ENCODE assay signal across 31 cellular contexts in the genomic region with DNA sequence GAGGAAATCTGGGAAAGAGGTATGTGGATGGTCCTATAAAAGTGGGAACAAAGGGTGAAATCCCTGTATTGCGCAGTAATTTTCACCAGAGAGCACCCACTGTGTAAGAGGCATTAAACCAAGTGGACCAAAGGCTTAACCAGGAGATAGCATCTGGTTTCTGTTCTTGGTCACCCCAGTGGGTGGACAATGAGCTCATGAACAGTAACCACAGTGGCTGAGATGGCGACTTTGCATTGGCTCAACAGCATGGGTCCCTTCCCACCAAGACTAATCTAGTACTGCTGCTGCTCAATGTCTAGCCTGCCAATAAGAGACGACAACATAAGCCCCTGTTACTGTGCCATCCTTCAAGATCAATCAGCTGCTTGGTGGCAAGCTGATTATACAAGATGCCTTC. TPM values are rescaled to one million over a fixed set of nuclear protein-coding genes. Genes with fewer than 3 reads are reported as not detected.
"Had no signal": no experiment of that assay in that cellular context is flagged by ENCODE, and none has a peak within 500 bp of the region (broad histone marks: within the 10 kb centered on the region; RNA-seq: fewer than 3 reads in every experiment).

No MANE protein-coding gene starts in this region.

- H3K4me1 Mint-ChIP-seq: naive B cell; natural killer cell; nephron progenitor cell; neural progenitor cell; stimulated activated naive B cell treated with anti-CD40 and anti-IgM and Interleukin-4, amounts not matched to agents 10 μg/mL and 1 μg/mL and 100 μg/mL, for 72 hours had no signal

- H3K27ac Mint-ChIP-seq: natural killer cell; nephron progenitor cell; neural progenitor cell; stimulated activated naive B cell treated with anti-CD40 and anti-IgM and Interleukin-4, amounts not matched to agents 10 μg/mL and 1 μg/mL and 100 μg/mL, for 72 hours had no signal

- H3K36me3 ChIP-seq: left lung, lower lobe of right lung, neural progenitor cell, neutrophil, right lobe of liver, stomach, thyroid gland, transverse colon, upper lobe of left lung, vagina had no signal

- H3K36me3 Mint-ChIP-seq: naive B cell; natural killer cell; neural progenitor cell; stimulated activated naive B cell treated with anti-CD40 and anti-IgM and Interleukin-4, amounts not matched to agents 10 μg/mL and 1 μg/mL and 100 μg/mL, for 72 hours had no signal

- H3K9me3 Mint-ChIP-seq: natural killer cell, nephron progenitor cell, neural progenitor cell had no signal

- DNase-seq: hippocampal formation; kidney; left colon; left lung; lower lobe of right lung; mammary epithelial cell; mesenchymal stem cell; naive B cell; natural killer cell; nephron progenitor cell; occipital lobe; psoas muscle; right lobe of liver; stimulated activated CD4-positive, alpha-beta T cell treated with anti-CD3 and anti-CD28 coated beads, Interleukin-12 subunit alpha, Interleukin-12 subunit beta, amount 100 ng/mL, for 4 hours; stimulated activated CD4-positive, alpha-beta T cell treated with anti-CD3 and anti-CD28 coated beads, Interleukin-15, amount 100 ng/mL, for 24 hours; stimulated activated CD4-positive, alpha-beta T cell treated with anti-CD3 and anti-CD28 coated beads, Interleukin-2, amount 100 ng/mL, for 24 hours; stimulated activated CD4-positive, alpha-beta T cell treated with anti-CD3 and anti-CD28 coated beads, Interleukin-4, amount 100 ng/mL, for 1 hour; stimulated activated naive B cell treated with anti-CD40 and anti-IgM and Interleukin-4, amounts not matched to agents 10 μg/mL and 1 μg/mL and 100 μg/mL, for 72 hours; stimulated activated naive CD8-positive, alpha-beta T cell treated with anti-CD3 and anti-CD28 coated beads, Interleukin-15, Interleukin-2, amounts not matched to agents 100 U/mL and 50 U/mL, for 24 hours; stomach; testis; thyroid gland; transverse colon; upper lobe of left lung had no signal

- H3K27me3 ChIP-seq: left lung, neural progenitor cell, neutrophil, right lobe of liver, stomach, testis, thyroid gland, transverse colon, upper lobe of left lung, vagina had no signal

- H3K4me3 Mint-ChIP-seq: naive B cell; natural killer cell; nephron progenitor cell; neural progenitor cell; stimulated activated naive B cell treated with anti-CD40 and anti-IgM and Interleukin-4, amounts not matched to agents 10 μg/mL and 1 μg/mL and 100 μg/mL, for 72 hours had no signal

- H3K27ac ChIP-seq: left lung, lower lobe of right lung, neural progenitor cell, neutrophil, parathyroid adenoma, psoas muscle, right lobe of liver, skin epidermis, stomach, testis, thyroid gland, transverse colon, upper lobe of left lung, vagina had no signal

- H3K9me3 ChIP-seq: left lung, lower lobe of right lung, neutrophil, psoas muscle, right lobe of liver, stomach, testis, thyroid gland, transverse colon, upper lobe of left lung, vagina had no signal

- ATAC-seq: left colon; natural killer cell; psoas muscle; right lobe of liver; stimulated activated naive B cell treated with anti-CD40 and anti-IgM and Interleukin-4, amounts not matched to agents 10 μg/mL and 1 μg/mL and 100 μg/mL, for 72 hours; stimulated activated naive CD8-positive, alpha-beta T cell treated with anti-CD3 and anti-CD28 coated beads, Interleukin-15, Interleukin-2, amounts not matched to agents 100 U/mL and 50 U/mL, for 24 hours had no signal

- H3K4me1 ChIP-seq: left lung, lower lobe of right lung, neural progenitor cell, parathyroid adenoma, psoas muscle, right lobe of liver, stomach, testis, transverse colon, vagina had no signal

- H3K4me3 ChIP-seq: left lung, lower lobe of right lung, neural progenitor cell, psoas muscle, right lobe of liver, skin epidermis, stomach, testis, thyroid gland, transverse colon, upper lobe of left lung, vagina had no signal

RNA-seq across cellular contexts. Expression of a gene that starts 36.6 kb away (rescaled TPM):
- total RNA-seq: lower lobe of right lung, natural killer cell, right lobe of liver, vagina had no signal
- polyA plus RNA-seq: liver had no signal

RNA-seq across cellular contexts. Expression of a gene that starts 46.7 kb away (rescaled TPM):
- total RNA-seq: left colon, lower lobe of right lung, mammary epithelial cell, natural killer cell, osteocyte, right lobe of liver, vagina had no signal
- polyA plus RNA-seq: liver, mammary epithelial cell had no signal
